ENCODE assay signal across 28 cellular contexts in the genomic region with DNA sequence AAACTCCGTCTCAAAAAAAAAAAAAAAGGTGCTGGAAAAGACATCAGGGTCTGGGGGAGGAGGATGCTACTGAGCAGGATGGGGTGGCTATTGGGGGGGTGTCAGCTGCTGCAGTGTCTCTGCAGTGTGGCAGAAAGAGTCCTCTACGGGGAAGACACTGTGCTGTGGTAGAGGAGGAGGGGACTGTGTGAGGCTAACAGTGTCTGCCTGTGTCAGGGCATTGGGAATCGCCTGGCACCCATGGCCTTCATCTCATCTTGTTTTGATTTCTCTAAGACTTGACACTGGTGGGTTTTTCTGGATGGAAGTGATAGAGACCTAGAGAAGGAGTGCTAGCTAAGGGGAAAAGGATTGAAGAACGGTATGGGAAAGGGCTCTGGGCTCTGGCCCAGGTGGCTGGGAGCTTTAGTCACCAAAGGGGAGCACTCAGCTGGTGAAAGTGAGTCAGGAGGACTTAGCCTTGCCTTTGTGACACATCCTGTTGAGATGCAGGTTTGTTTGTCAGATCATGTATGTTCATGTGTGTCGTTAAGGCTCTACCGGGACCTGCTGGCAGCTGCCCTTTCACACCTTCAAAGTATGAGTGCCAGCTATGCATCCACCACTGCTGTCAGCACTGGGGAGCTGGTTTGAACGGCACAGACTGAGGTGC. TPM values are rescaled to one million over a fixed set of nuclear protein-coding genes. Genes with fewer than 3 reads are reported as not detected.
DNase-seq lines count a peak whose midpoint lies in the region; FAIRE-seq and TF ChIP-seq lines count a peak whose summit lies in the region.
"Had no signal": no experiment of that assay in that cellular context is flagged by ENCODE, and none has a peak within 500 bp of the region (broad histone marks: within the 10 kb centered on the region; RNA-seq: fewer than 3 reads in every experiment).

No MANE protein-coding gene starts in this region.

- H3K23me2 ChIP-seq in H9 (ENCODE audit: insufficient read length, low read depth, low read length, poor library complexity, severe bottlenecking), result no peaks in the 10 kb centered on the region

- intact Hi-C loops in stomach (cut with DNase I; ENCODE audit: low total_unique reads), result no loop called here
- intact Hi-C loops in activated CD4-positive, alpha-beta T cell treated with anti-CD3 and anti-CD28 coated beads, Interleukin-2, amount 10 ng/mL, durations not matched to agents 24 days and 14 days (cut with micrococcal nuclease), result no loop called here

- H3K23ac ChIP-seq in H9 (ENCODE audit: insufficient read length, low read depth, low read length), result no peak overlapping the region

- no peaks in the 10 kb centered on the region for H3K79me1 ChIP-seq in H9 (ENCODE audit: insufficient read depth, low read depth, low read length, poor library complexity, severe bottlenecking)

- H3K27me3 Mint-ChIP-seq in H9 (ENCODE audit: low read depth) (no peaks in the 10 kb centered on the region), astrocyte (ENCODE audit: low read depth, unreplicated experiment) (no peaks in the 10 kb centered on the region), progenitor cell of endocrine pancreas (no peaks in the 10 kb centered on the region)
- H3K27me3 Mint-ChIP-seq in activated CD4-positive, alpha-beta T cell treated with anti-CD3 and anti-CD28 coated beads, Interleukin-2, amount 10 ng/mL, durations not matched to agents 24 days and 14 days, result no peaks in the 10 kb centered on the region
- H3K27me3 Mint-ChIP-seq: activated naive CD4-positive, alpha-beta T cell treated with anti-CD3 and anti-CD28 coated beads, Interleukin-2, amount 50 U/mL, for 24 hours; CD8-positive, alpha-beta memory T cell had no signal

- H3K18ac ChIP-seq in H9 (ENCODE audit: insufficient read length, low read depth, low read length), result no peak overlapping the region

- no peak overlapping the region for H3K9ac ChIP-seq in H9 (ENCODE audit: extremely low read depth, insufficient read length, low read length)
- no peak overlapping the region for H3K9ac ChIP-seq in astrocyte (ENCODE audit: low read length)

- no peaks in the 10 kb centered on the region for H3K27me3 ChIP-seq in H9 (ENCODE audit: insufficient read depth, low read length)
- H3K27me3 ChIP-seq in astrocyte (ENCODE audit: insufficient read depth, low read length), result no peaks in the 10 kb centered on the region
- H3K27me3 ChIP-seq in stomach, result no peaks in the 10 kb centered on the region
- H3K27me3 ChIP-seq: BE2C, MG63 had no signal

- H3K4me2 ChIP-seq in H9 (ENCODE audit: insufficient read depth, insufficient read length, low read length) (no peak overlapping the region), astrocyte (ENCODE audit: low read length) (no peak overlapping the region)

- no peak overlapping the region; the same call in 1 of the 2 replicates for H3K14ac ChIP-seq in H9 (ENCODE audit: insufficient read depth, low read length)

- H3T11ph ChIP-seq in H9 (ENCODE audit: low read length), result no peak overlapping the region

- no peak for DNase-seq in H9
- peak; percentile 41 for DNase-seq in astrocyte (ENCODE audit: low read depth)
- DNase-seq in iris pigment epithelial cell (ENCODE audit: low read depth), result peak; percentile 49
- no peak for DNase-seq in progenitor cell of endocrine pancreas (ENCODE audit: low spot score, unreplicated experiment)
- no peak for DNase-seq in stomach
- no peak for DNase-seq in NCI-H526 (lab: John Stamatoyannopoulos, UW)
- DNase-seq in activated CD4-positive, alpha-beta T cell treated with anti-CD3 and anti-CD28 coated beads, Interleukin-2, amount 10 ng/mL, durations not matched to agents 24 days and 14 days, result no peak
- DNase-seq: ACHN; activated CD4-positive, alpha-beta T cell treated with anti-CD3 and anti-CD28 coated beads, Interleukin-2, amount 50 U/mL, for 1 hour; activated T-cell treated with anti-CD3 and anti-CD28 coated beads, Interleukin-2, amount 50 U/mL, for 4 hours; BE2C; CD8-positive, alpha-beta memory T cell; central memory CD4-positive, alpha-beta T cell; DMS153; endodermal cell; GDM1; GOT3; left ventricle myocardium superior; MG63; natural killer cell; NCI-H1105 treated with DMSO at 0.1 percent for 48 hours; NCI-H1930; NCI-H69; stimulated activated CD4-positive, alpha-beta T cell treated with anti-CD3 and anti-CD28 coated beads, Interleukin-15, amount 100 ng/mL, for 24 hours; stimulated activated naive CD4-positive, alpha-beta T cell treated with Interleukin-2 at 50 U/mL for 16 hours; SW 1271 had no signal

- no peak overlapping the region for H2BK15ac ChIP-seq in H9 (ENCODE audit: low read depth, low read length)

- FAIRE-seq in astrocyte (lab: Jason Lieb, UNC), result no peak

- H3K4me3 Mint-ChIP-seq in H9 (no peak overlapping the region), astrocyte (ENCODE audit: unreplicated experiment) (peak overlapping the region; percentile 31), progenitor cell of endocrine pancreas (ENCODE audit: low read depth) (no peak overlapping the region)
- no peak overlapping the region for H3K4me3 Mint-ChIP-seq in activated CD4-positive, alpha-beta T cell treated with anti-CD3 and anti-CD28 coated beads, Interleukin-2, amount 10 ng/mL, durations not matched to agents 24 days and 14 days
- H3K4me3 Mint-ChIP-seq: activated naive CD4-positive, alpha-beta T cell treated with anti-CD3 and anti-CD28 coated beads, Interleukin-2, amount 50 U/mL, for 24 hours; activated T-cell treated with anti-CD3 and anti-CD28 coated beads, Interleukin-2, amount 50 U/mL, for 4 hours; endodermal cell; natural killer cell; WTC11 had no signal

- H4K20me1 ChIP-seq in H9 (ENCODE audit: control insufficient read depth, insufficient read depth, insufficient read length) (no peaks in the 10 kb centered on the region), astrocyte (ENCODE audit: insufficient read depth, low read length) (peaks cover 16% of the 10 kb centered on the region)

- H2BK120ac ChIP-seq in H9 (ENCODE audit: low read depth, low read length, poor library complexity, severe bottlenecking), result no peak overlapping the region

- TF ChIP-seq CTCF in H9 (conservative IDR thresholded peaks at IDR 0.05) (no peak), astrocyte (IDR thresholded peaks at IDR 0.05; ENCODE audit: insufficient read depth, low read depth, low read length) (no peak), progenitor cell of endocrine pancreas (IDR thresholded peaks at IDR 0.05; ENCODE audit: unreplicated experiment) (no peak), stomach (IDR thresholded peaks at IDR 0.05) (no peak)

- H3K36me3 Mint-ChIP-seq in H9 (ENCODE audit: insufficient read depth in 1 of 3, low read depth in 3 of 3) (peaks cover 23 to 45% (median 23%) of the 10 kb centered on the region in 3 experiments; a peak in 6 of 7 replicates), astrocyte (ENCODE audit: low read depth, unreplicated experiment) (peaks cover 31% of the 10 kb centered on the region), progenitor cell of endocrine pancreas (ENCODE audit: insufficient read depth) (peaks cover 24% of the 10 kb centered on the region)
- peaks cover 16% of the 10 kb centered on the region for H3K36me3 Mint-ChIP-seq in activated CD4-positive, alpha-beta T cell treated with anti-CD3 and anti-CD28 coated beads, Interleukin-2, amount 10 ng/mL, durations not matched to agents 24 days and 14 days (ENCODE audit: low read depth)
- H3K36me3 Mint-ChIP-seq: natural killer cell had no signal

- no peak for TF ChIP-seq EP300 in stomach (IDR thresholded peaks at IDR 0.05)

- H2AK5ac ChIP-seq in H9 (ENCODE audit: insufficient read length, low read length), result no peak overlapping the region

- H2AFZ ChIP-seq in H9 (ENCODE audit: low read length) (no peak overlapping the region), astrocyte (ENCODE audit: low read depth, low read length) (no peak overlapping the region)

- H4K8ac ChIP-seq in H9 (replicated peaks; ENCODE audit: insufficient read length, low read depth, low read length), result no peak overlapping the region

- no peaks in the 10 kb centered on the region for H3K9me3 ChIP-seq in H9 (ENCODE audit: control insufficient read depth, low read depth, low read length)
- H3K9me3 ChIP-seq in astrocyte (ENCODE audit: insufficient read depth, low read depth, low read length), result no peaks in the 10 kb centered on the region
- H3K9me3 ChIP-seq in stomach, result no peaks in the 10 kb centered on the region
- H3K9me3 ChIP-seq: BE2C, MG63 had no signal

- no peak overlapping the region for H3K4me3 ChIP-seq in astrocyte (ENCODE audit: insufficient read depth, low read depth, low read length)
- no peak overlapping the region for H3K4me3 ChIP-seq in stomach
- H3K4me3 ChIP-seq: MG63 had no signal

- H3K79me2 ChIP-seq in H9 (ENCODE audit: insufficient read depth, low read length) (no peaks in the 10 kb centered on the region), astrocyte (ENCODE audit: insufficient read depth, low read length) (no peaks in the 10 kb centered on the region)

- no peak overlapping the region for H3K56ac ChIP-seq in H9 (ENCODE audit: insufficient read length, low read depth, low read length)

- H3K4me1 Mint-ChIP-seq in H9 (no peaks in the 10 kb centered on the region), astrocyte (ENCODE audit: low read depth, unreplicated experiment) (peaks cover 5% of the 10 kb centered on the region), progenitor cell of endocrine pancreas (ENCODE audit: low read depth) (peaks cover 4% of the 10 kb centered on the region)
- peaks cover 2% of the 10 kb centered on the region for H3K4me1 Mint-ChIP-seq in activated CD4-positive, alpha-beta T cell treated with anti-CD3 and anti-CD28 coated beads, Interleukin-2, amount 10 ng/mL, durations not matched to agents 24 days and 14 days
- H3K4me1 Mint-ChIP-seq: activated naive CD4-positive, alpha-beta T cell treated with anti-CD3 and anti-CD28 coated beads, Interleukin-2, amount 50 U/mL, for 24 hours; CD8-positive, alpha-beta memory T cell; natural killer cell; WTC11 had no signal

- no peak for TF ChIP-seq POLR2A in stomach (IDR thresholded peaks at IDR 0.05)

- H4K5ac ChIP-seq in H9 (ENCODE audit: insufficient read length, low read depth, low read length), result no peak overlapping the region

- no peak overlapping the region for H3K4ac ChIP-seq in H9 (ENCODE audit: low read depth, low read length)

- H3K27ac Mint-ChIP-seq in H9 (peak overlapping the region in 2 of 3 experiments; percentile 25 to 36; a peak in 2 of 7 replicates), astrocyte (ENCODE audit: unreplicated experiment) (no peak overlapping the region), progenitor cell of endocrine pancreas (peak overlapping the region; percentile 52)
- H3K27ac Mint-ChIP-seq in activated CD4-positive, alpha-beta T cell treated with anti-CD3 and anti-CD28 coated beads, Interleukin-2, amount 10 ng/mL, durations not matched to agents 24 days and 14 days, result no peak overlapping the region
- H3K27ac Mint-ChIP-seq: activated naive CD4-positive, alpha-beta T cell treated with anti-CD3 and anti-CD28 coated beads, Interleukin-2, amount 50 U/mL, for 24 hours; endodermal cell; natural killer cell had no signal

- H3K27ac ChIP-seq in H9 (ENCODE audit: insufficient read length, low read depth, low read length), result no peak overlapping the region
- no peak overlapping the region for H3K27ac ChIP-seq in astrocyte (ENCODE audit: low read depth, low read length)
- H3K27ac ChIP-seq in stomach, result no peak overlapping the region

- no peak overlapping the region for H2BK20ac ChIP-seq in H9 (ENCODE audit: low read depth, low read length, poor library complexity, severe bottlenecking)

- H2BK12ac ChIP-seq in H9 (ENCODE audit: insufficient read length, low read depth, low read length), result no peak overlapping the region

- H3K36me3 ChIP-seq in astrocyte (ENCODE audit: insufficient read depth, low read length), result peaks cover 10% of the 10 kb centered on the region
- H3K36me3 ChIP-seq in stomach, result peaks cover 38 to 100% (median 95%) of the 10 kb centered on the region in 4 donors

- no peaks in the 10 kb centered on the region for H3K9me3 Mint-ChIP-seq in H9
- no peaks in the 10 kb centered on the region for H3K9me3 Mint-ChIP-seq in astrocyte (ENCODE audit: unreplicated experiment)
- H3K9me3 Mint-ChIP-seq in progenitor cell of endocrine pancreas (ENCODE audit: low read depth), result no peaks in the 10 kb centered on the region
- H3K9me3 Mint-ChIP-seq in activated CD4-positive, alpha-beta T cell treated with anti-CD3 and anti-CD28 coated beads, Interleukin-2, amount 10 ng/mL, durations not matched to agents 24 days and 14 days, result no peaks in the 10 kb centered on the region
- H3K9me3 Mint-ChIP-seq: activated naive CD4-positive, alpha-beta T cell treated with anti-CD3 and anti-CD28 coated beads, Interleukin-2, amount 50 U/mL, for 24 hours; activated T-cell treated with anti-CD3 and anti-CD28 coated beads, Interleukin-2, amount 50 U/mL, for 4 hours; CD8-positive, alpha-beta memory T cell; endodermal cell; natural killer cell; WTC11 had no signal

- H3K4me1 ChIP-seq in H9 (ENCODE audit: insufficient read depth, low read length), result no peaks in the 10 kb centered on the region
- H3K4me1 ChIP-seq in astrocyte (ENCODE audit: insufficient read depth, low read length), result peaks cover 31% of the 10 kb centered on the region
- H3K4me1 ChIP-seq in stomach, result peaks cover 0 to 4% (median 0%) of the 10 kb centered on the region in 4 donors
- H3K4me1 ChIP-seq: BE2C had no signal

- H4K91ac ChIP-seq in H9 (ENCODE audit: insufficient read length, low read depth, low read length), result no peak overlapping the region

- H2BK5ac ChIP-seq in H9 (ENCODE audit: insufficient read length, low read length), result no peak overlapping the region

- no CpG with 5 or more reads among the region's 7 CpGs for WGBS in H9 (ENCODE audit: extremely low coverage, insufficient read length, low lambda C conversion rate)
- 87 to 95% (median 93%) methylated on average over 7 of the region's 7 CpGs for WGBS in stomach, 5 donors

RNA-seq across cellular contexts. Expression of a gene that starts 58.0 kb away (rescaled TPM):
- 31.0 and 33.9 TPM in 2 replicates for total RNA-seq in H9 (2021)
- total RNA-seq in astrocyte, result 60.8 and 65.0 TPM in 2 replicates
- 63.6 and 67.0 TPM in 2 replicates for total RNA-seq in progenitor cell of endocrine pancreas
- total RNA-seq in stomach, result 100 to 1,000 TPM in 3 of 5 donors, 10 to 100 TPM in 2; 54.2 to 260 (median 108) TPM
- 10 to 100 TPM; 15.8 to 35.6 (median 20.0) TPM for polyA plus RNA-seq in stomach
- 36.5 and 43.1 TPM in 2 replicates for total RNA-seq in activated CD4-positive, alpha-beta T cell treated with anti-CD3 and anti-CD28 coated beads, Interleukin-2, amount 10 ng/mL, durations not matched to agents 24 days and 14 days

Comparison
In these comparisons a context has a peak if more than half of its experiments do, and no peak if none do; other contexts are left out.
1. DNase-seq: peak in astrocyte (single experiment) and iris pigment epithelial cell (single experiment); none in H9 (single experiment), progenitor cell of endocrine pancreas (single experiment), stomach (single experiment), NCI-H526 (0 of 2) and activated CD4-positive, alpha-beta T cell treated with anti-CD3 and anti-CD28 coated beads, Interleukin-2, amount 10 ng/mL, durations not matched to agents 24 days and 14 days (single experiment).
2. H3K27ac Mint-ChIP-seq: peak in H9 (2 of 3) and progenitor cell of endocrine pancreas (single experiment); none in astrocyte (single experiment) and activated CD4-positive, alpha-beta T cell treated with anti-CD3 and anti-CD28 coated beads, Interleukin-2, amount 10 ng/mL, durations not matched to agents 24 days and 14 days (single experiment).